In the genomic region with DNA sequence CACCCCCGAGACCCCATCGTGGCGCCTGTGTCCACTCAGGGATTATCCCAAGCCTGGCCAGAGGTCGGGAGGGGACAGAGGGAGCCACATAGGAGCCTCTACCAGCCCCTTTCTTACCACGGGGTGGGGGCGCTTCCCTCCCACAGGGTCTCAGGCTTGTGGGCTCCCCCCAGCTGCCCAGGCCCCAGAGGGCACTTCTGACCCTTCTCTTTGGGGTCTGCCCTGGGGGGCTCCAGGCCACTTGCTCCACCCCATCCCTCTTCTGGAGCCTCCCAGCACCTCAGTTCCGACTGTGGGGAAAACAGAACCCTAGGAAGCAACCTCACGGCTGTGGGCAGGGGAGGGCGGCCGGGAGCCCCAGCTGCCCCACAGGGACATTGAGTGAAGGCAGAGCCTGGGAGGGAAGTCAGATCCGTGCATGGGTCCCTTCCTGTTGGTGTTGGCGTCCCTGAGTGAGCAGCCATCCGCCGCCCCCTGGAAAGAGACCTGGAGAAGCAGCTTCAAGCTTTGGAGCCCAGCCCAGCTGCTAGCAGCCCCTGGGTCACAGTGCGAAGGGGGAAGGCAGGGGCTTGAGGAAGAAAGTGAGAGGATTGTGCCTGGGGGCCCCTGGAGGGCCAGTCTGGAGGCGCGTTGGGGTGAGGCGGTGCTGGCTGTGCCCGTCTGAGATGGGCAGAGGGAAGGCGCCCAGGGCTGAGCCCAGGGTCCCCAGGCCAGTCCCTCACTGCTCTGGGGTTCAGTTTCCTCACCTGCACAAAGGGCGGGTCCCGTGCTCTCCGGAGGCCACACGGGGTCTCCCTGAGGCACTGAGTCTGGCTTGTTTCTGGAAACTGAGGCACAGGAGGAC, we compare ENCODE assay signal across 9 cellular contexts. TPM values are rescaled to one million over a fixed set of nuclear protein-coding genes. Genes with fewer than 3 reads are reported as not detected.
DNase-seq lines count a peak whose midpoint lies in the region; ATAC-seq and TF ChIP-seq lines count a peak whose summit lies in the region.
"Had no signal": no experiment of that assay in that cellular context is flagged by ENCODE, and none has a peak within 500 bp of the region (broad histone marks: within the 10 kb centered on the region; RNA-seq: fewer than 3 reads in every experiment).

No MANE protein-coding gene starts in this region.

- no peaks in the 10 kb centered on the region for H3K27me3 ChIP-seq in heart right ventricle
- peaks cover 5% of the 10 kb centered on the region for H3K27me3 ChIP-seq in adipocyte (replicated peaks; ENCODE audit: control insufficient read depth, insufficient read depth, low read length)
- H3K27me3 ChIP-seq in lower lobe of right lung (ENCODE audit: low read depth): no peaks in the 10 kb centered on the region
- H3K27me3 ChIP-seq in H7 (ENCODE audit: control insufficient read depth, insufficient read depth, low read length): no peaks in the 10 kb centered on the region
- H3K27me3 ChIP-seq: BE2C had no signal

- TF ChIP-seq CTCF in heart right ventricle (IDR thresholded peaks at IDR 0.05) (no peak), lower lobe of right lung (IDR thresholded peaks at IDR 0.05) (no peak)

- peak overlapping the region; percentile 45 for H3K9ac ChIP-seq in adipocyte (ENCODE audit: low read length)

- H3K4me1 ChIP-seq in heart right ventricle: peaks cover 3 to 22% (median 12%) of the 10 kb centered on the region in 9 donors
- peaks cover 43% of the 10 kb centered on the region for H3K4me1 ChIP-seq in adipocyte (ENCODE audit: control insufficient read depth, insufficient read depth, low read length)
- H3K4me1 ChIP-seq in lower lobe of right lung: peaks cover 24% of the 10 kb centered on the region

- H3K27ac ChIP-seq in heart right ventricle: peak overlapping the region in 1 of 10 donors; percentile 48
- peak overlapping the region; percentile 32 for H3K27ac ChIP-seq in lower lobe of right lung

- H3K36me3 ChIP-seq in heart right ventricle: no peaks in the 10 kb centered on the region
- no peaks in the 10 kb centered on the region for H3K36me3 ChIP-seq in adipocyte (ENCODE audit: control insufficient read depth, insufficient read depth, low read length, severe bottlenecking)
- peaks cover 7% of the 10 kb centered on the region for H3K36me3 ChIP-seq in lower lobe of right lung
- no peaks in the 10 kb centered on the region for H3K36me3 ChIP-seq in H7 (replicated peaks; ENCODE audit: control insufficient read depth, insufficient read depth, low read length)
- H3K36me3 ChIP-seq: BE2C had no signal

- ATAC-seq in heart right ventricle (peak in 5 of 8 donors; percentile 3 to 14 (median 11)), lower lobe of right lung (peak; percentile 2 to 10)

- H3K9me3 ChIP-seq in heart right ventricle (no peaks in the 10 kb centered on the region), adipocyte (ENCODE audit: control insufficient read depth, low read length) (no peaks in the 10 kb centered on the region), lower lobe of right lung (no peaks in the 10 kb centered on the region)
- H3K9me3 ChIP-seq: BE2C had no signal

- 66 to 68% methylated on average over 24 of the region's 24 CpGs for WGBS in heart right ventricle, 2 donors

- H3K4me3 ChIP-seq in heart right ventricle (peak overlapping the region in 5 of 10 donors; percentile 15 to 47 (median 25)), adipocyte (ENCODE audit: low read length) (no peak overlapping the region), lower lobe of right lung (peak overlapping the region; percentile 47), H7 (ENCODE audit: insufficient read depth, low read depth, low read length) (no peak overlapping the region)

- intact Hi-C loops in heart right ventricle (cut with DNase I): loop anchor here in 9 of 10 donors (1.0 to 10.0 kb wide), 9 partner anchors 46 to 243 kb away; a partner anchor contains a TSS
- intact Hi-C loops in cardiac septum (cut with DNase I): loop anchor here (1.0 kb wide), 1 partner anchor 128 kb away; no protein-coding TSS in a partner anchor
- intact Hi-C loops in lower lobe of right lung (cut with DNase I): no loop called here

- DNase-seq in heart right ventricle (no peak), cardiac septum (ENCODE audit: low spot score) (no peak), adipocyte (ENCODE audit: low read depth) (no peak), lower lobe of right lung (no peak), A172 (ENCODE audit: low spot score) (no peak), NCI-H2029 (lab: John Stamatoyannopoulos, UW) (no peak), H7 (no peak)
- no peak for DNase-seq in activated CD8-positive, alpha-beta memory T cell treated with anti-CD3 and anti-CD28 coated beads, Interleukin-2, amount 50 U/mL, for 48 hours

RNA-seq across cellular contexts. Expression of a gene that starts 22.1 kb away (rescaled TPM):
- total RNA-seq in heart right ventricle: 10 to 100 TPM in 3 of 10 donors, 1 to 10 TPM in 7; 6.3 to 13.9 (median 9.3) TPM
- polyA plus RNA-seq in heart right ventricle: 10 to 100 TPM in 1 of 2 donors, 1 to 10 TPM in 1; 7.2 to 10.7 TPM
- 10.3 TPM for total RNA-seq in cardiac septum
- total RNA-seq in lower lobe of right lung: 13.6 TPM
- 63.7 and 77.7 TPM in 2 replicates for total RNA-seq in A172 (2014; rRNA removed; shearing (Covaris generic))
- 43.5 and 45.7 TPM in 2 replicates for total RNA-seq in H7 (2014; rRNA removed; shearing (Covaris generic))

RNA-seq across cellular contexts. Expression of a gene that starts 35.4 kb away (rescaled TPM):
- total RNA-seq in heart right ventricle: 10 to 100 TPM; 33.0 to 50.2 (median 39.2) TPM
- polyA plus RNA-seq in heart right ventricle: 10 to 100 TPM; 44.4 to 61.2 TPM
- 34.6 TPM for total RNA-seq in cardiac septum
- 154 TPM for total RNA-seq in lower lobe of right lung
- 106 and 145 TPM in 2 replicates for total RNA-seq in A172 (2014; rRNA removed; shearing (Covaris generic))
- 28.5 and 29.6 TPM in 2 replicates for total RNA-seq in H7 (2014; rRNA removed; shearing (Covaris generic))

RNA-seq across cellular contexts. Expression of a gene that starts 53.5 kb away (rescaled TPM):
- total RNA-seq in heart right ventricle: 100 to 1,000 TPM in 1 of 10 donors, 10 to 100 TPM in 9; 54.6 to 110 (median 66.5) TPM
- 10 to 100 TPM; 19.7 to 20.7 TPM for polyA plus RNA-seq in heart right ventricle
- 51.5 TPM for total RNA-seq in cardiac septum
- 83.3 TPM for total RNA-seq in lower lobe of right lung
- total RNA-seq in A172 (2014; rRNA removed; shearing (Covaris generic)): 73.4 and 73.5 TPM in 2 replicates
- total RNA-seq in H7 (2014; rRNA removed; shearing (Covaris generic)): 9.2 and 11.4 TPM in 2 replicates
